Comparison of ENCODE assay signal across 11 cellular contexts in genomic region chr14:65410640-65411039, GRCh38. TPM values are rescaled to one million over a fixed set of nuclear protein-coding genes. Genes with fewer than 3 reads are reported as not detected.
DNase-seq lines count a peak whose midpoint lies in the region; ATAC-seq and TF ChIP-seq lines count a peak whose summit lies in the region.
"Had no signal": no experiment of that assay in that cellular context is flagged by ENCODE, and none has a peak within 500 bp of the region (broad histone marks: within the 10 kb centered on the region; RNA-seq: fewer than 3 reads in every experiment).

No MANE protein-coding gene starts in this region.

- H3K4me3 Mint-ChIP-seq in activated T-cell treated with anti-CD3 and anti-CD28 coated beads, Interleukin-2, amount 50 U/mL, for 4 hours, result peak overlapping the region; percentile 97
- H3K4me3 Mint-ChIP-seq in T-helper 17 cell, result peak overlapping the region; percentile 98

- CTCF ChIA-PET in HEK293T (lab: Yijun Ruan, JAX), result interaction anchor here (1.4 kb wide), 1 partner anchor 414 kb away, joined by 11 read pairs; no protein-coding TSS in a partner anchor

- H3K4me1 ChIP-seq in hepatocyte (ENCODE audit: insufficient read depth), result no peaks in the 10 kb centered on the region

- no peak for DNase-seq in activated T-cell treated with anti-CD3 and anti-CD28 coated beads, Interleukin-2, amount 50 U/mL, for 4 hours
- no peak for DNase-seq in activated T-cell treated with anti-CD3 and anti-CD28 coated beads, Interleukin-2, amount 50 U/mL, for 48 hours
- no peak for DNase-seq in T-helper 17 cell
- DNase-seq in hepatocyte (ENCODE audit: low spot score), result no peak
- DNase-seq in substantia nigra (lab: John Stamatoyannopoulos, UW), result no peak
- DNase-seq in Ammon's horn (ENCODE audit: low spot score), result no peak
- no peak for DNase-seq in HEK293T (ENCODE audit: extremely low spot score)
- DNase-seq: endodermal cell, NCI-H226 had no signal

- H3K27ac ChIP-seq in hepatocyte, result peak overlapping the region; percentile 95
- H3K27ac ChIP-seq in substantia nigra (ENCODE audit: low read depth, low read length, poor library complexity, severe bottlenecking), result peak overlapping the region; percentile 94

- peak overlapping the region; percentile 94 for H3K27ac Mint-ChIP-seq in T-helper 17 cell
- H3K27ac Mint-ChIP-seq: endodermal cell had no signal

- no peaks in the 10 kb centered on the region for H3K9me3 Mint-ChIP-seq in activated T-cell treated with anti-CD3 and anti-CD28 coated beads, Interleukin-2, amount 50 U/mL, for 4 hours
- H3K9me3 Mint-ChIP-seq: endodermal cell had no signal

- no peak overlapping the region for H2AFZ ChIP-seq in hepatocyte

- no peaks in the 10 kb centered on the region for H4K20me1 ChIP-seq in hepatocyte (ENCODE audit: insufficient read depth, poor library complexity, severe bottlenecking)

- no peaks in the 10 kb centered on the region for H3K9me2 ChIP-seq in hepatocyte (replicated peaks; ENCODE audit: insufficient read depth)

- POLR2A ChIA-PET in HEK293T (lab: Yijun Ruan, JAX), result interaction anchor here (1.0 to 3.2 kb wide), 8 partner anchors 98 to 550 kb away, joined by 3 to 21 read pairs (median 4); partner anchors contain the start of gene FNTB

- no peak for TF ChIP-seq CTCF in hepatocyte (IDR thresholded peaks at IDR 0.05; ENCODE audit: poor library complexity)

- H3K4me2 ChIP-seq in hepatocyte, result peak overlapping the region; percentile 79

- no peaks in the 10 kb centered on the region for H3K36me3 ChIP-seq in hepatocyte (replicated peaks; ENCODE audit: insufficient read depth, low read depth)

- no peaks in the 10 kb centered on the region for H3K9me3 ChIP-seq in T-helper 17 cell (ENCODE audit: control insufficient read depth, low read length, poor library complexity, severe bottlenecking)
- no peaks in the 10 kb centered on the region for H3K9me3 ChIP-seq in hepatocyte (ENCODE audit: low read depth)

- no peak overlapping the region for H3K4me3 ChIP-seq in hepatocyte

- peaks cover 20% of the 10 kb centered on the region for H3K79me2 ChIP-seq in hepatocyte

- H3K36me3 Mint-ChIP-seq in activated T-cell treated with anti-CD3 and anti-CD28 coated beads, Interleukin-2, amount 50 U/mL, for 4 hours (ENCODE audit: insufficient read depth), result no peaks in the 10 kb centered on the region
- no peaks in the 10 kb centered on the region for H3K36me3 Mint-ChIP-seq in T-helper 17 cell (ENCODE audit: low read depth)

- H3K4me1 Mint-ChIP-seq in activated T-cell treated with anti-CD3 and anti-CD28 coated beads, Interleukin-2, amount 50 U/mL, for 4 hours (ENCODE audit: low read depth), result peaks cover 30% of the 10 kb centered on the region
- H3K4me1 Mint-ChIP-seq in T-helper 17 cell, result peaks cover 15% of the 10 kb centered on the region

- H3K27me3 ChIP-seq in hepatocyte, result no peaks in the 10 kb centered on the region

- no peak for ATAC-seq in activated T-cell treated with anti-CD3 and anti-CD28 coated beads, Interleukin-2, amount 50 U/mL, for 4 hours
- ATAC-seq in T-helper 17 cell (no peak), GM19023 (IDR thresholded peaks at IDR 0.05; ENCODE audit: unreplicated experiment) (no peak)
- ATAC-seq: activated CD4-positive, CD25-positive, alpha-beta regulatory T cell treated with anti-CD3 and anti-CD28 coated beads, Interleukin-2, amount 50 U/mL, for 24 hours had no signal

- WGBS in hepatocyte (ENCODE audit: low lambda C conversion rate, missing lambda C conversion rate), result 96% methylated on average over 2 of the region's 2 CpGs

- no peaks in the 10 kb centered on the region for H3K27me3 Mint-ChIP-seq in activated T-cell treated with anti-CD3 and anti-CD28 coated beads, Interleukin-2, amount 50 U/mL, for 4 hours (ENCODE audit: low read depth)
- no peaks in the 10 kb centered on the region for H3K27me3 Mint-ChIP-seq in T-helper 17 cell

TF ChIP-seq in HEK293T, 16 proteins besides CTCF, POLR2A, EP300 and RAD21:
- no peak for TF ChIP-seq SP1 (IDR thresholded peaks at IDR 0.05)
- TF ChIP-seq ARNT (IDR thresholded peaks at IDR 0.05), result no peak
- no peak for TF ChIP-seq FOXK2 (IDR thresholded peaks at IDR 0.05)
- TF ChIP-seq, protein P1, sequence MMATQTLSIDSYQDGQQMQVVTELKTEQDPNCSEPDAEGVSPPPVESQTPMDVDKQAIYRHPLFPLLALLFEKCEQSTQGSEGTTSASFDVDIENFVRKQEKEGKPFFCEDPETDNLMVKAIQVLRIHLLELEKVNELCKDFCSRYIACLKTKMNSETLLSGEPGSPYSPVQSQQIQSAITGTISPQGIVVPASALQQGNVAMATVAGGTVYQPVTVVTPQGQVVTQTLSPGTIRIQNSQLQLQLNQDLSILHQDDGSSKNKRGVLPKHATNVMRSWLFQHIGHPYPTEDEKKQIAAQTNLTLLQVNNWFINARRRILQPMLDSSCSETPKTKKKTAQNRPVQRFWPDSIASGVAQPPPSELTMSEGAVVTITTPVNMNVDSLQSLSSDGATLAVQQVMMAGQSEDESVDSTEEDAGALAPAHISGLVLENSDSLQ (IDR thresholded peaks at IDR 0.05), result no peak
- no peak for TF ChIP-seq TARDBP (IDR thresholded peaks at IDR 0.05)
- no peak for TF ChIP-seq L3MBTL2 (conservative IDR thresholded peaks at IDR 0.05)
- no peak for TF ChIP-seq CTBP1 (IDR thresholded peaks at IDR 0.05; ENCODE audit: borderline replicate concordance)
- TF ChIP-seq FOXM1 (IDR thresholded peaks at IDR 0.05; ENCODE audit: borderline replicate concordance), result no peak
- TF ChIP-seq ZNF384 (IDR thresholded peaks at IDR 0.05), result no peak
- no peak for TF ChIP-seq NFRKB (IDR thresholded peaks at IDR 0.05)
- no peak for TF ChIP-seq FOXA1 (IDR thresholded peaks at IDR 0.05)
- TF ChIP-seq LEF1 (IDR thresholded peaks at IDR 0.05; ENCODE audit: borderline replicate concordance), result no peak
- no peak for TF ChIP-seq SUZ12 (IDR thresholded peaks at IDR 0.05)
- TF ChIP-seq HDGF (IDR thresholded peaks at IDR 0.05; ENCODE audit: borderline replicate concordance), result no peak
- TF ChIP-seq BHLHE40 (IDR thresholded peaks at IDR 0.05; ENCODE audit: borderline replicate concordance), result no peak
- no peak for TF ChIP-seq ELF4 (IDR thresholded peaks at IDR 0.05)

RNA-seq across cellular contexts. Expression of gene FUT8, which starts 1.9 kb away (rescaled TPM):
- 10 to 100 TPM; 29.2 to 38.4 (median 30.9) TPM for total RNA-seq in activated T-cell treated with anti-CD3 and anti-CD28 coated beads, Interleukin-2, amount 50 U/mL, for 4 hours
- total RNA-seq in T-helper 17 cell (10 to 100 TPM; 45.5 to 51.3 TPM), hepatocyte (62.2 and 67.5 TPM in 2 replicates)
- 24.4 and 26.6 TPM in 2 replicates for polyA plus RNA-seq in hepatocyte
